In genomic region chr11:17631702-17632365, GRCh38 we compare ENCODE assay signal across 22 cellular contexts.
A peak's percentile ranks its signal among the peaks of the same experiment; 100 is the strongest.
DNase-seq lines count a peak whose midpoint lies in the region; ATAC-seq, FAIRE-seq and TF ChIP-seq lines count a peak whose summit lies in the region.
"Had no signal": no experiment of that assay in that cellular context is flagged by ENCODE, and none has a peak within 500 bp of the region (broad histone marks: within the 10 kb centered on the region; RNA-seq: fewer than 3 reads in every experiment).

No MANE protein-coding gene starts in this region.

- in situ Hi-C loops in HepG2 (cut with HindIII; ENCODE audit: extremely low pct_ligation_motif_present, low pct_unique_long_range_greater_than_20kb) = no loop called here

- BruUV-seq in HepG2 (replicated peaks; lab: Mats Ljungman, UMichigan) = no TSS peak
- no TSS peak for BruUV-seq in HCT116 (replicated peaks; lab: Mats Ljungman, UMichigan)

- POLR2A ChIA-PET in HepG2 (lab: Yijun Ruan, JAX) = no interaction called here
- POLR2A ChIA-PET in HCT116 (lab: Charles Lee) = no interaction called here
- POLR2A ChIA-PET in H1 (lab: Charles Lee; ENCODE audit: partially characterized antibody) = no interaction called here

- no peak overlapping the region for H4K91ac ChIP-seq in H1 (replicated peaks; ENCODE audit: insufficient read length, low read length)

- H3K9ac ChIP-seq in HepG2 (ENCODE audit: insufficient read depth, low read depth, low read length) = no peak overlapping the region
- no peak overlapping the region for H3K9ac ChIP-seq in HCT116 (ENCODE audit: low read length)
- no peak overlapping the region for H3K9ac ChIP-seq in H1 (replicated peaks in 1 of 4; ENCODE audit: extremely low read depth in 1 of 4, low read depth in 3 of 4, low read length in 3 of 4)
- H3K9ac ChIP-seq: BLaER1 had no signal

- no peak overlapping the region for H4K5ac ChIP-seq in H1 (ENCODE audit: insufficient read length, low read depth, low read length)

- H3K18ac ChIP-seq in H1 (ENCODE audit: extremely low read depth, low read length) = no peak overlapping the region

- H3K9me3 ChIP-seq in HepG2 (ENCODE audit: low read length) (no peaks in the 10 kb centered on the region), right lobe of liver (no peaks in the 10 kb centered on the region), HCT116 (ENCODE audit: control insufficient read depth in 1 of 2, insufficient read depth in 1 of 2, low read depth in 1 of 2, low read length in 2 of 2) (no peaks in the 10 kb centered on the region), H1 (ENCODE audit: insufficient read depth in 2 of 2, low read depth in 1 of 2, low read length in 1 of 2) (no peaks in the 10 kb centered on the region), upper lobe of right lung (no peaks in the 10 kb centered on the region)
- H3K9me3 ChIP-seq: BLaER1, Caco-2 had no signal

- no peaks in the 10 kb centered on the region for H3K36me3 ChIP-seq in HepG2 (replicated peaks in 1 of 2; ENCODE audit: control insufficient read depth in 1 of 2, insufficient read depth in 2 of 2, low read length in 2 of 2)
- H3K36me3 ChIP-seq in right lobe of liver = no peaks in the 10 kb centered on the region
- no peaks in the 10 kb centered on the region for H3K36me3 ChIP-seq in HCT116 (ENCODE audit: control insufficient read depth in 1 of 2, insufficient read depth in 2 of 2, low read length in 2 of 2)
- H3K36me3 ChIP-seq in H1 (ENCODE audit: control insufficient read depth in 2 of 4, insufficient read depth in 4 of 4, low read length in 3 of 4) = no peaks in the 10 kb centered on the region
- H3K36me3 ChIP-seq in upper lobe of right lung = no peaks in the 10 kb centered on the region
- H3K36me3 ChIP-seq: BLaER1 had no signal

- H3K56ac ChIP-seq in H1 (replicated peaks; ENCODE audit: insufficient read length, low read depth, low read length) = no peak overlapping the region

- H2BK5ac ChIP-seq in H1 (ENCODE audit: low read depth, low read length) = no peak overlapping the region

- H2BK12ac ChIP-seq in H1 (ENCODE audit: low read depth, low read length) = 0 out of 2 replicates have a peak overlapping the region, but pooled peaks have one; percentile 27

- no peak overlapping the region for H3K23ac ChIP-seq in H1 (ENCODE audit: insufficient read length)

- CTCF ChIA-PET in HepG2 (lab: Yijun Ruan, JAX; ENCODE audit: low intra/inter-chr PET ratio, low total read pairs) = no interaction called here
- CTCF ChIA-PET in HCT116 (lab: Charles Lee) = interaction anchor here (0.7 kb wide), 1 partner anchor 33 kb away, joined by 5 read pairs; no protein-coding TSS in a partner anchor
- CTCF ChIA-PET in H1 (lab: Charles Lee; ENCODE audit: partially characterized antibody) = interaction anchor here (1.0 to 2.5 kb wide), 14 partner anchors 11 to 99 kb away, joined by 3 to 8 read pairs (median 4); partner anchors contain the start of gene MYOD1

- RAD21 ChIA-PET in HCT116 (lab: Charles Lee; ENCODE audit: low non-redundant PET in 1 of 2, low total read pairs in 2 of 2, uncharacterized antibody in 2 of 2, unreplicated experiment in 2 of 2) = no interaction called here

- H3K4me2 ChIP-seq in HepG2 (ENCODE audit: low read depth, low read length) = no peak overlapping the region
- H3K4me2 ChIP-seq in HCT116 (ENCODE audit: low read length) = no peak overlapping the region
- no peak overlapping the region for H3K4me2 ChIP-seq in H1 (ENCODE audit: insufficient read depth in 1 of 2, low read depth in 2 of 2, low read length in 2 of 2)
- H3K4me2 ChIP-seq: BLaER1 had no signal

- H3K27ac ChIP-seq in HepG2 (ENCODE audit: extremely low read length, insufficient read depth, low read length) (no peak overlapping the region), right lobe of liver (no peak overlapping the region), HCT116 (ENCODE audit: low read depth, low read length) (no peak overlapping the region), H1 (ENCODE audit: low read depth, low read length) (no peak overlapping the region), upper lobe of right lung (no peak overlapping the region)
- H3K27ac ChIP-seq: BLaER1 had no signal

- TF ChIP-seq POLR2A in HepG2 (IDR thresholded peaks at IDR 0.05; ENCODE audit: insufficient read depth in 1 of 2, low read depth in 2 of 2, low read length in 2 of 2) (no peak), right lobe of liver (IDR thresholded peaks at IDR 0.05) (no peak), HCT116 (IDR thresholded peaks at IDR 0.05; ENCODE audit: borderline replicate concordance, extremely low read depth, insufficient read depth, insufficient read length) (no peak), H1 (IDR thresholded peaks at IDR 0.05; ENCODE audit: control extremely low read depth in 1 of 2, low read depth in 2 of 2, low read length in 2 of 2) (no peak)

- H3K4ac ChIP-seq in H1 (replicated peaks; ENCODE audit: insufficient read length, low read depth, low read length) = no peak overlapping the region

- H4K20me1 ChIP-seq in HepG2 (ENCODE audit: insufficient read depth, low read length) (no peaks in the 10 kb centered on the region), HCT116 (ENCODE audit: insufficient read depth) (no peaks in the 10 kb centered on the region), H1 (replicated peaks in 1 of 2; ENCODE audit: control insufficient read depth in 1 of 2, insufficient read depth in 2 of 2, low read length in 2 of 2) (no peaks in the 10 kb centered on the region)
- H4K20me1 ChIP-seq: BLaER1 had no signal

- TF ChIP-seq EP300 in HepG2 (IDR thresholded peaks at IDR 0.05; ENCODE audit: low read depth in 2 of 2, low read length in 2 of 2) (no peak), HepG2 (CRISPR knock-in tag; IDR thresholded peaks at IDR 0.05; ENCODE audit: borderline replicate concordance) (no peak), H1 (IDR thresholded peaks at IDR 0.05; ENCODE audit: borderline replicate concordance in 1 of 2, low read depth in 2 of 2, low read length in 2 of 2) (no peak)

- H2BK20ac ChIP-seq in H1 (ENCODE audit: low read length) = no peak overlapping the region

- H2AK5ac ChIP-seq in H1 (ENCODE audit: low read depth, low read length) = no peak overlapping the region

- intact Hi-C loops in HepG2 (cut with micrococcal nuclease; ENCODE audit: unreplicated experiment) = no loop called here
- intact Hi-C loops in right lobe of liver (cut with DNase I) = no loop called here
- intact Hi-C loops in HCT116 (cut with micrococcal nuclease) = no loop called here
- intact Hi-C loops in upper lobe of right lung (cut with DNase I) = no loop called here
- intact Hi-C loops in head of caudate nucleus (cut with DNase I) = no loop called here

- 0 out of 2 replicates have a peak overlapping the region, but pooled peaks have one; percentile 8 for H2BK15ac ChIP-seq in H1 (ENCODE audit: low read length)

- no peak for DNase-seq in HepG2 (ENCODE audit: low spot score)
- no peak for DNase-seq in right lobe of liver
- DNase-seq in HCT116 (ENCODE audit: low read depth, low spot score) = no peak
- no peak for DNase-seq in H1 (ENCODE audit: low read depth in 1 of 2, low spot score in 2 of 2)
- peak; percentile 58 for DNase-seq in upper lobe of right lung
- DNase-seq in head of caudate nucleus = no peak
- no peak for DNase-seq in NCI-H1436 (lab: John Stamatoyannopoulos, UW)
- DNase-seq in NCI-H2196 (lab: John Stamatoyannopoulos, UW; ENCODE audit: unreplicated experiment) = no peak
- DNase-seq: ACHN; Caco-2; CD4-positive, alpha-beta memory T cell; DND-41; HCEC 1CT; Kasumi-1; NCI-H187 treated with DMSO at 0.1 percent for 48 hours; NCI-H524 treated with DMSO at 0.1 percent for 48 hours; PC-3; RPMI8226; SHP77 had no signal

- peaks cover 3 to 20% of the 10 kb centered on the region in 2 experiments; a peak in 3 of 5 replicates for H3K27me3 ChIP-seq in HepG2 (ENCODE audit: control insufficient read depth in 1 of 2, insufficient read depth in 2 of 2, low read length in 2 of 2)
- H3K27me3 ChIP-seq in right lobe of liver = no peaks in the 10 kb centered on the region
- H3K27me3 ChIP-seq in HCT116 (ENCODE audit: insufficient read depth, low read length) = no peaks in the 10 kb centered on the region
- H3K27me3 ChIP-seq in H1 (replicated peaks in 1 of 4; ENCODE audit: control insufficient read depth in 3 of 4, extremely low read depth in 1 of 4, insufficient read depth in 3 of 4, low read length in 3 of 4) = no peaks in the 10 kb centered on the region
- H3K27me3 ChIP-seq in upper lobe of right lung = peaks cover 8% of the 10 kb centered on the region
- H3K27me3 ChIP-seq: BLaER1 had no signal

- TF ChIP-seq RAD21 in HepG2 (CRISPR knock-in tag; IDR thresholded peaks at IDR 0.05) (no peak), HCT116 (IDR thresholded peaks at IDR 0.05; ENCODE audit: low read depth) (no peak), H1 (IDR thresholded peaks at IDR 0.05 in 1 of 2, conservative IDR thresholded peaks at IDR 0.05 in 1 of 2; ENCODE audit: low read depth in 2 of 2, low read length in 2 of 2) (no peak; a peak in 1 of 4 replicates)

- no peak overlapping the region for H4K8ac ChIP-seq in H1 (ENCODE audit: extremely low read depth, insufficient read depth, low read length)

- H3K9me2 ChIP-seq in HCT116 (ENCODE audit: insufficient read depth) = no peaks in the 10 kb centered on the region

- H3K23me2 ChIP-seq in H1 (ENCODE audit: low read depth, low read length) = 0 out of 2 replicates have a peak, but pooled peaks cover 1% of the 10 kb centered on the region

- H3K4me3 ChIP-seq in HepG2 (replicated peaks in 1 of 3; ENCODE audit: insufficient read depth in 1 of 3, low read depth in 2 of 3, low read length in 3 of 3) = no peak overlapping the region
- H3K4me3 ChIP-seq in right lobe of liver = no peak overlapping the region
- no peak overlapping the region for H3K4me3 ChIP-seq in HCT116 (replicated peaks in 1 of 2; ENCODE audit: low read depth in 1 of 2, low read length in 2 of 2)
- no peak overlapping the region for H3K4me3 ChIP-seq in H1 (ENCODE audit: extremely low read depth in 1 of 4, insufficient read depth in 2 of 4, low read depth in 3 of 4, low read length in 4 of 4)
- H3K4me3 ChIP-seq in upper lobe of right lung = no peak overlapping the region
- H3K4me3 ChIP-seq: BLaER1, GM12878 had no signal

- ATAC-seq in HepG2 (peak; percentile 42; the same call in 2 of the 3 replicates), right lobe of liver (no peak), HCT116 (peak; percentile 86), upper lobe of right lung (no peak)
- ATAC-seq: GM12878, PC-3 had no signal

- no peak for FAIRE-seq in HepG2 (lab: Jason Lieb, UNC)
- no peak for FAIRE-seq in H1 (lab: Jason Lieb, UNC)
- FAIRE-seq: GM12878, HTR-8/SVneo had no signal

- no peaks in the 10 kb centered on the region for H3K79me2 ChIP-seq in HepG2 (ENCODE audit: insufficient read depth, low read length)
- H3K79me2 ChIP-seq in HCT116 (ENCODE audit: insufficient read depth, low read length) = no peaks in the 10 kb centered on the region
- no peaks in the 10 kb centered on the region for H3K79me2 ChIP-seq in H1 (ENCODE audit: control insufficient read depth in 1 of 2, insufficient read depth in 2 of 2, low read length in 2 of 2)

- no peak overlapping the region for H2BK120ac ChIP-seq in H1 (replicated peaks; ENCODE audit: low read depth, low read length)

- H3K14ac ChIP-seq in H1 (ENCODE audit: insufficient read length) = no peak overlapping the region

- TF ChIP-seq CTCF in HepG2 (CRISPR knock-in tag; IDR thresholded peaks at IDR 0.05) (no peak), right lobe of liver (IDR thresholded peaks at IDR 0.05) (no peak), HCT116 (IDR thresholded peaks at IDR 0.05 in 2 of 3, conservative IDR thresholded peaks at IDR 0.05 in 1 of 3; ENCODE audit: borderline replicate concordance in 1 of 3, insufficient read depth in 1 of 3, low read depth in 2 of 3, low read length in 2 of 3) (peak in 2 of 3 experiments; percentile 11 to 28; a peak in 1 of 6 replicates), H1 (IDR thresholded peaks at IDR 0.05; ENCODE audit: control extremely low read depth in 1 of 3, insufficient read depth in 1 of 3, low read depth in 1 of 3, low read length in 3 of 3) (peak; percentile 24 to 31 (median 30); a peak in 3 of 4 replicates), upper lobe of right lung (IDR thresholded peaks at IDR 0.05) (no peak)

- H2AFZ ChIP-seq in HepG2 (ENCODE audit: low read length) = no peak overlapping the region
- no peak overlapping the region for H2AFZ ChIP-seq in HCT116 (ENCODE audit: low read depth, low read length, poor library complexity, severe bottlenecking)
- no peak overlapping the region for H2AFZ ChIP-seq in H1 (ENCODE audit: low read length)

- WGBS in HepG2 (ENCODE audit: low lambda C conversion rate) = 82% methylated on average over 5 of the region's 19 CpGs
- 62% methylated on average over 6 of the region's 19 CpGs for WGBS in right lobe of liver (ENCODE audit: insufficient coverage, low coverage, low lambda C conversion rate, missing lambda C conversion rate)
- 95% methylated on average over 19 of the region's 19 CpGs; no CpG with 5 or more reads in 1 of the 2 experiments for WGBS in H1 (ENCODE audit: extremely low coverage in 1 of 2, insufficient coverage in 1 of 2, insufficient read length in 1 of 2, insufficient replicate concordance in 2 of 2, low coverage in 1 of 2, low lambda C conversion rate in 2 of 2, missing lambda C conversion rate in 1 of 2), 2 experiments

- no peaks in the 10 kb centered on the region for H3K79me1 ChIP-seq in H1 (ENCODE audit: low read depth, low read length)

- H3K4me1 ChIP-seq in HepG2 (ENCODE audit: insufficient read depth, low read length) (no peaks in the 10 kb centered on the region), right lobe of liver (no peaks in the 10 kb centered on the region), HCT116 (ENCODE audit: control insufficient read depth in 1 of 2, insufficient read depth in 2 of 2, low read length in 2 of 2) (no peaks in the 10 kb centered on the region), H1 (replicated peaks in 1 of 4; ENCODE audit: control insufficient read depth in 3 of 4, insufficient read depth in 4 of 4, low read length in 3 of 4) (no peaks in the 10 kb centered on the region), upper lobe of right lung (no peaks in the 10 kb centered on the region)
- H3K4me1 ChIP-seq: Caco-2 had no signal

Comparison
In these comparisons a context has a peak if more than half of its experiments do, and no peak if none do; other contexts are left out.
1. ATAC-seq: peak in HepG2 (single experiment) and HCT116 (single experiment); none in right lobe of liver (0 of 4) and upper lobe of right lung (single experiment).
2. CTCF ChIP-seq: peak in HCT116 (2 of 3) and H1 (3 of 3); none in HepG2 (single experiment), right lobe of liver (0 of 4) and upper lobe of right lung (single experiment).
3. Of the 41 proteins assayed by ChIP-seq in both HepG2 and H1: peak only in HepG2: none; only in H1: CTCF; in both: none; in neither: 40.